Comparison of ENCODE assay signal across 11 cellular contexts in genomic region chr20:48783533-48784272, GRCh38. TPM values are rescaled to one million over a fixed set of nuclear protein-coding genes. Genes with fewer than 3 reads are reported as not detected.
A peak's percentile ranks its signal among the peaks of the same experiment; 100 is the strongest.
DNase-seq lines count a peak whose midpoint lies in the region; ATAC-seq and TF ChIP-seq lines count a peak whose summit lies in the region.
"Had no signal": no experiment of that assay in that cellular context is flagged by ENCODE, and none has a peak within 500 bp of the region (broad histone marks: within the 10 kb centered on the region; RNA-seq: fewer than 3 reads in every experiment).

No MANE protein-coding gene starts in this region.

- H3K9me3 Mint-ChIP-seq in T-helper 2 cell treated with Interferon-gamma antibody and Interleukin-4, amounts not matched to agents 5 μg/mL and 100 μg/mL, for 36 hours, result peaks cover 5% of the 10 kb centered on the region

- no peak overlapping the region for H3K27ac Mint-ChIP-seq in T-helper 2 cell treated with Interferon-gamma antibody and Interleukin-4, amounts not matched to agents 5 μg/mL and 100 μg/mL, for 36 hours
- H3K27ac Mint-ChIP-seq: activated B cell treated with CpG ODN at 0.5 μM for 24 hours had no signal

- TF ChIP-seq CTCF in omental fat pad (IDR thresholded peaks at IDR 0.05), result no peak

- peaks cover 30% of the 10 kb centered on the region for H3K4me1 Mint-ChIP-seq in T-helper 2 cell treated with Interferon-gamma antibody and Interleukin-4, amounts not matched to agents 5 μg/mL and 100 μg/mL, for 36 hours (ENCODE audit: low read depth)
- H3K4me1 Mint-ChIP-seq: activated B cell treated with CpG ODN at 0.5 μM for 24 hours had no signal

- peaks cover 7% of the 10 kb centered on the region for H3K27me3 Mint-ChIP-seq in T-helper 2 cell treated with Interferon-gamma antibody and Interleukin-4, amounts not matched to agents 5 μg/mL and 100 μg/mL, for 36 hours (ENCODE audit: low read depth)
- H3K27me3 Mint-ChIP-seq: activated B cell treated with CpG ODN at 0.5 μM for 24 hours had no signal

- no peak for ATAC-seq in omental fat pad (ENCODE audit: low FRiP score)
- ATAC-seq in GM19467 (IDR thresholded peaks at IDR 0.05; ENCODE audit: unreplicated experiment), result no peak
- ATAC-seq: gastroesophageal sphincter had no signal

- peaks cover 10% of the 10 kb centered on the region for H3K36me3 Mint-ChIP-seq in T-helper 2 cell treated with Interferon-gamma antibody and Interleukin-4, amounts not matched to agents 5 μg/mL and 100 μg/mL, for 36 hours (ENCODE audit: low read depth)

- H3K4me3 Mint-ChIP-seq in T-helper 2 cell treated with Interferon-gamma antibody and Interleukin-4, amounts not matched to agents 5 μg/mL and 100 μg/mL, for 36 hours, result no peak overlapping the region
- H3K4me3 Mint-ChIP-seq: activated B cell treated with CpG ODN at 0.5 μM for 24 hours had no signal

- DNase-seq in stimulated activated naive CD4-positive, alpha-beta T cell treated with Interleukin-2 at 50 U/mL for 16 hours (lab: John Stamatoyannopoulos, UW), result peak; percentile 31
- DNase-seq in stimulated activated naive CD4-positive, alpha-beta T cell (lab: John Stamatoyannopoulos, UW), result no peak
- DNase-seq in T-helper 2 cell treated with Interferon-gamma antibody and Interleukin-4, amounts not matched to agents 5 μg/mL and 100 μg/mL, for 36 hours (ENCODE audit: low spot score), result peak; percentile 73
- DNase-seq in fibroblast of gingiva (ENCODE audit: low read depth), result peak; percentile 53
- DNase-seq in OCI-M2 (lab: John Stamatoyannopoulos, UW; ENCODE audit: unreplicated experiment), result no peak
- no peak for DNase-seq in omental fat pad (ENCODE audit: low spot score)
- DNase-seq in glomerular visceral epithelial cell (ENCODE audit: extremely low spot score), result no peak
- DNase-seq: activated B cell treated with CpG ODN at 0.5 μM for 24 hours, NCI-H1930 had no signal

RNA-seq across cellular contexts. Expression of gene PREX1, which starts 44.1 kb away (rescaled TPM):
- total RNA-seq in omental fat pad, result 100 to 1,000 TPM in 1 of 4 donors, 10 to 100 TPM in 3; 29.5 to 121 (median 40.9) TPM

Comparison
In these comparisons a context has a peak if more than half of its experiments do, and no peak if none do; other contexts are left out.
1. DNase-seq: peak in stimulated activated naive CD4-positive, alpha-beta T cell treated with Interleukin-2 at 50 U/mL for 16 hours (single experiment), T-helper 2 cell treated with Interferon-gamma antibody and Interleukin-4, amounts not matched to agents 5 μg/mL and 100 μg/mL, for 36 hours (single experiment) and fibroblast of gingiva (single experiment); none in stimulated activated naive CD4-positive, alpha-beta T cell (0 of 6), OCI-M2 (single experiment), omental fat pad (single experiment) and glomerular visceral epithelial cell (single experiment).